2 cellular contexts compared by ENCODE assay signal in genomic region chr12:95529693-95530225, GRCh38.
TF ChIP-seq lines count a peak whose summit lies in the region.

No MANE protein-coding gene starts in this region.

TF ChIP-seq in GM23338, 12 proteins besides CTCF, POLR2A, EP300 and RAD21:
- no peak for TF ChIP-seq POLR2AphosphoS5 (IDR thresholded peaks at IDR 0.05; ENCODE audit: low read depth)
- no peak for TF ChIP-seq ZNF331 (CRISPR knock-in tag; IDR thresholded peaks at IDR 0.05; ENCODE audit: low read depth)
- TF ChIP-seq ZNF462 (CRISPR knock-in tag; IDR thresholded peaks at IDR 0.05), result no peak
- TF ChIP-seq EZH2 (IDR thresholded peaks at IDR 0.05; ENCODE audit: low read depth, unreplicated experiment), result no peak
- TF ChIP-seq ZNF114 (CRISPR knock-in tag; IDR thresholded peaks at IDR 0.05), result no peak
- no peak for TF ChIP-seq NANOG (IDR thresholded peaks at IDR 0.05; ENCODE audit: borderline replicate concordance)
- TF ChIP-seq, protein P1, sequence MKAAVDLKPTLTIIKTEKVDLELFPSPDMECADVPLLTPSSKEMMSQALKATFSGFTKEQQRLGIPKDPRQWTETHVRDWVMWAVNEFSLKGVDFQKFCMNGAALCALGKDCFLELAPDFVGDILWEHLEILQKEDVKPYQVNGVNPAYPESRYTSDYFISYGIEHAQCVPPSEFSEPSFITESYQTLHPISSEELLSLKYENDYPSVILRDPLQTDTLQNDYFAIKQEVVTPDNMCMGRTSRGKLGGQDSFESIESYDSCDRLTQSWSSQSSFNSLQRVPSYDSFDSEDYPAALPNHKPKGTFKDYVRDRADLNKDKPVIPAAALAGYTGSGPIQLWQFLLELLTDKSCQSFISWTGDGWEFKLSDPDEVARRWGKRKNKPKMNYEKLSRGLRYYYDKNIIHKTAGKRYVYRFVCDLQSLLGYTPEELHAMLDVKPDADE (IDR thresholded peaks at IDR 0.05), result no peak
- TF ChIP-seq, protein P2, sequence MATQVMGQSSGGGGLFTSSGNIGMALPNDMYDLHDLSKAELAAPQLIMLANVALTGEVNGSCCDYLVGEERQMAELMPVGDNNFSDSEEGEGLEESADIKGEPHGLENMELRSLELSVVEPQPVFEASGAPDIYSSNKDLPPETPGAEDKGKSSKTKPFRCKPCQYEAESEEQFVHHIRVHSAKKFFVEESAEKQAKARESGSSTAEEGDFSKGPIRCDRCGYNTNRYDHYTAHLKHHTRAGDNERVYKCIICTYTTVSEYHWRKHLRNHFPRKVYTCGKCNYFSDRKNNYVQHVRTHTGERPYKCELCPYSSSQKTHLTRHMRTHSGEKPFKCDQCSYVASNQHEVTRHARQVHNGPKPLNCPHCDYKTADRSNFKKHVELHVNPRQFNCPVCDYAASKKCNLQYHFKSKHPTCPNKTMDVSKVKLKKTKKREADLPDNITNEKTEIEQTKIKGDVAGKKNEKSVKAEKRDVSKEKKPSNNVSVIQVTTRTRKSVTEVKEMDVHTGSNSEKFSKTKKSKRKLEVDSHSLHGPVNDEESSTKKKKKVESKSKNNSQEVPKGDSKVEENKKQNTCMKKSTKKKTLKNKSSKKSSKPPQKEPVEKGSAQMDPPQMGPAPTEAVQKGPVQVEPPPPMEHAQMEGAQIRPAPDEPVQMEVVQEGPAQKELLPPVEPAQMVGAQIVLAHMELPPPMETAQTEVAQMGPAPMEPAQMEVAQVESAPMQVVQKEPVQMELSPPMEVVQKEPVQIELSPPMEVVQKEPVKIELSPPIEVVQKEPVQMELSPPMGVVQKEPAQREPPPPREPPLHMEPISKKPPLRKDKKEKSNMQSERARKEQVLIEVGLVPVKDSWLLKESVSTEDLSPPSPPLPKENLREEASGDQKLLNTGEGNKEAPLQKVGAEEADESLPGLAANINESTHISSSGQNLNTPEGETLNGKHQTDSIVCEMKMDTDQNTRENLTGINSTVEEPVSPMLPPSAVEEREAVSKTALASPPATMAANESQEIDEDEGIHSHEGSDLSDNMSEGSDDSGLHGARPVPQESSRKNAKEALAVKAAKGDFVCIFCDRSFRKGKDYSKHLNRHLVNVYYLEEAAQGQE (IDR thresholded peaks at IDR 0.05; ENCODE audit: unreplicated experiment), result no peak
- no peak for TF ChIP-seq EZH2phosphoT487 (IDR thresholded peaks at IDR 0.05; ENCODE audit: unreplicated experiment)
- TF ChIP-seq CREB1 (CRISPR knock-in tag; IDR thresholded peaks at IDR 0.05; ENCODE audit: low read depth), result no peak
- TF ChIP-seq STAT1 (IDR thresholded peaks at IDR 0.05; ENCODE audit: unreplicated experiment), result no peak
- TF ChIP-seq JUNB (IDR thresholded peaks at IDR 0.05; ENCODE audit: unreplicated experiment), result no peak

TF ChIP-seq in GM12878, 131 proteins besides CTCF, POLR2A, EP300 and RAD21:
- 0 out of 2 replicates have a peak, but pooled peaks have one; percentile 38 for TF ChIP-seq ATF7 (IDR thresholded peaks at IDR 0.05; ENCODE audit: low read depth)
- no peak for TF ChIP-seq MEF2A (IDR thresholded peaks at IDR 0.05; ENCODE audit: insufficient read depth, low read depth, low read length)
